ENCODE assay signal across 10 cellular contexts in the genomic region with DNA sequence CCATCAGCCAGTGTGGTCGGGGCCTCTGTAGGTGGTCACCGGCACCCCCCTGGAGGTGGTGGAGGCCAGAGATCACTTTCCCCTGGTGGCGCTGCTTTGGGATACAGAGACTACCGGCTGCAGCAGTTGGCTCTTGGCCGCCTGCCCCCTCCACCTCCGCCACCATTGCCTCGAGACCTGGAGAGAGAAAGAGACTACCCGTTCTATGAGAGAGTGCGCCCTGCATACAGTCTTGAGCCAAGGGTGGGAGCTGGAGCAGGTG. TPM values are rescaled to one million over a fixed set of nuclear protein-coding genes. Genes with fewer than 3 reads are reported as not detected.
A peak's percentile ranks its signal among the peaks of the same experiment; 100 is the strongest.
DNase-seq lines count a peak whose midpoint lies in the region; ATAC-seq, FAIRE-seq and TF ChIP-seq lines count a peak whose summit lies in the region.
"Had no signal": no experiment of that assay in that cellular context is flagged by ENCODE, and none has a peak within 500 bp of the region (broad histone marks: within the 10 kb centered on the region; RNA-seq: fewer than 3 reads in every experiment).

No MANE protein-coding gene starts in this region.

- TF ChIP-seq CTCF in bronchial epithelial cell (IDR thresholded peaks at IDR 0.05; ENCODE audit: insufficient read depth, low read length, severe bottlenecking) (no peak), lower lobe of right lung (IDR thresholded peaks at IDR 0.05) (no peak)

- peaks cover 57% of the 10 kb centered on the region for H3K4me1 Mint-ChIP-seq in activated CD8-positive, alpha-beta memory T cell treated with anti-CD3 and anti-CD28 coated beads, Interleukin-2, amount 10 ng/mL, durations not matched to agents 7 days and 5 days

- H3K4me3 Mint-ChIP-seq in activated CD8-positive, alpha-beta memory T cell treated with anti-CD3 and anti-CD28 coated beads, Interleukin-2, amount 10 ng/mL, durations not matched to agents 7 days and 5 days: no peak overlapping the region

- H3K27me3 ChIP-seq in bronchial epithelial cell (ENCODE audit: control insufficient read depth, insufficient read depth, low read length) (no peaks in the 10 kb centered on the region), lower lobe of right lung (ENCODE audit: low read depth) (no peaks in the 10 kb centered on the region)

- H3K27ac ChIP-seq in lower lobe of right lung: peak overlapping the region; percentile 94

- FAIRE-seq in bronchial epithelial cell (lab: Jason Lieb, UNC): no peak
- FAIRE-seq: TTC549 had no signal

- no peak overlapping the region for H3K27ac Mint-ChIP-seq in activated CD8-positive, alpha-beta memory T cell treated with anti-CD3 and anti-CD28 coated beads, Interleukin-2, amount 10 ng/mL, durations not matched to agents 7 days and 5 days

- ATAC-seq in lower lobe of right lung: no peak
- no peak for ATAC-seq in activated CD8-positive, alpha-beta memory T cell treated with anti-CD3 and anti-CD28 coated beads, Interleukin-2, amount 10 ng/mL, durations not matched to agents 7 days and 5 days
- no peak for ATAC-seq in GM18498 (IDR thresholded peaks at IDR 0.05; ENCODE audit: unreplicated experiment)
- ATAC-seq: esophagus mucosa had no signal

- no peaks in the 10 kb centered on the region for H3K9me3 Mint-ChIP-seq in activated CD8-positive, alpha-beta memory T cell treated with anti-CD3 and anti-CD28 coated beads, Interleukin-2, amount 10 ng/mL, durations not matched to agents 7 days and 5 days (ENCODE audit: low read depth)

- H3K36me3 Mint-ChIP-seq in activated CD8-positive, alpha-beta memory T cell treated with anti-CD3 and anti-CD28 coated beads, Interleukin-2, amount 10 ng/mL, durations not matched to agents 7 days and 5 days: peaks cover 48% of the 10 kb centered on the region

- no peaks in the 10 kb centered on the region for H3K27me3 Mint-ChIP-seq in activated CD8-positive, alpha-beta memory T cell treated with anti-CD3 and anti-CD28 coated beads, Interleukin-2, amount 10 ng/mL, durations not matched to agents 7 days and 5 days

- H3K36me3 ChIP-seq in bronchial epithelial cell (ENCODE audit: control insufficient read depth, insufficient read depth, low read length) (peaks cover 15% of the 10 kb centered on the region), lower lobe of right lung (peaks cover 46% of the 10 kb centered on the region)

- no peaks in the 10 kb centered on the region for H3K9me3 ChIP-seq in lower lobe of right lung

- intact Hi-C loops in lower lobe of right lung (cut with DNase I): no loop called here

- peak; percentile 17 for DNase-seq in stimulated activated CD4-positive, alpha-beta T cell treated with anti-CD3 and anti-CD28 coated beads, Interleukin-4, amount 100 ng/mL, for 24 hours
- no peak for DNase-seq in stimulated activated CD4-positive, alpha-beta T cell treated with anti-CD3 and anti-CD28 coated beads, Interleukin-4, amount 100 ng/mL, for 1 hour
- DNase-seq in bronchial epithelial cell (ENCODE audit: low read depth): no peak
- no peak for DNase-seq in lower lobe of right lung
- no peak for DNase-seq in amniotic stem cell (lab: John Stamatoyannopoulos, UW)
- no peak for DNase-seq in activated CD8-positive, alpha-beta memory T cell treated with anti-CD3 and anti-CD28 coated beads, Interleukin-2, amount 10 ng/mL, durations not matched to agents 7 days and 5 days
- no peak for DNase-seq in NCI-H774 (lab: John Stamatoyannopoulos, UW)

- H3K4me3 ChIP-seq in bronchial epithelial cell (ENCODE audit: low read depth, low read length): peak overlapping the region; percentile 97
- H3K4me3 ChIP-seq in lower lobe of right lung: peak overlapping the region; percentile 84

- CTCF ChIA-PET in activated CD8-positive, alpha-beta memory T cell treated with anti-CD3 and anti-CD28 coated beads, Interleukin-2, amount 10 ng/mL, durations not matched to agents 7 days and 5 days (lab: Charles Lee): interaction anchor here (0.7 to 7.8 kb wide), 7 partner anchors 18 to 305 kb away, joined by 3 to 97 read pairs (median 3); a partner anchor contains a TSS

- peaks cover 60% of the 10 kb centered on the region for H3K4me1 ChIP-seq in lower lobe of right lung

RNA-seq across cellular contexts. Expression of a gene that starts 1.0 kb away (rescaled TPM):
- total RNA-seq in bronchial epithelial cell: 33.4 and 37.1 TPM in 2 replicates
- 23.3 TPM for total RNA-seq in lower lobe of right lung
- total RNA-seq in activated CD8-positive, alpha-beta memory T cell treated with anti-CD3 and anti-CD28 coated beads, Interleukin-2, amount 10 ng/mL, durations not matched to agents 7 days and 5 days: 100 to 1,000 TPM in 1 of 2 experiments, 10 to 100 TPM in 1; 76.5 to 122 TPM

RNA-seq across cellular contexts. Expression of a gene that starts 50.7 kb away (rescaled TPM):
- total RNA-seq in bronchial epithelial cell (34.2 and 101 TPM in 2 replicates), lower lobe of right lung (9.6 TPM)
- total RNA-seq in activated CD8-positive, alpha-beta memory T cell treated with anti-CD3 and anti-CD28 coated beads, Interleukin-2, amount 10 ng/mL, durations not matched to agents 7 days and 5 days: under 1 TPM; 0.14 to 0.23 TPM
